In genomic region chr2:9497017-9497416, GRCh38 we compare ENCODE assay signal across 12 cellular contexts. TPM values are rescaled to one million over a fixed set of nuclear protein-coding genes. Genes with fewer than 3 reads are reported as not detected.
DNase-seq lines count a peak whose midpoint lies in the region; ATAC-seq lines count a peak whose summit lies in the region.
"Had no signal": no experiment of that assay in that cellular context is flagged by ENCODE, and none has a peak within 500 bp of the region (broad histone marks: within the 10 kb centered on the region; RNA-seq: fewer than 3 reads in every experiment).

No MANE protein-coding gene starts in this region.

- no peak overlapping the region for H3K4me3 Mint-ChIP-seq in activated naive CD4-positive, alpha-beta T cell treated with anti-CD3 and anti-CD28 coated beads, Interleukin-2, amount 50 U/mL, for 24 hours
- no peak overlapping the region for H3K4me3 Mint-ChIP-seq in central memory CD8-positive, alpha-beta T cell
- H3K4me3 Mint-ChIP-seq: stimulated activated memory B cell treated with anti-CD40 and anti-IgM and Interleukin-4, amounts not matched to agents 10 μg/mL and 1 μg/mL and 100 μg/mL, for 72 hours had no signal

- peak overlapping the region; percentile 36 for H3K27ac ChIP-seq in temporal lobe (ENCODE audit: low read depth, low read length)

- H3K27me3 Mint-ChIP-seq in activated naive CD4-positive, alpha-beta T cell treated with anti-CD3 and anti-CD28 coated beads, Interleukin-2, amount 50 U/mL, for 24 hours = no peaks in the 10 kb centered on the region
- no peaks in the 10 kb centered on the region for H3K27me3 Mint-ChIP-seq in central memory CD8-positive, alpha-beta T cell
- H3K27me3 Mint-ChIP-seq: stimulated activated memory B cell treated with anti-CD40 and anti-IgM and Interleukin-4, amounts not matched to agents 10 μg/mL and 1 μg/mL and 100 μg/mL, for 72 hours had no signal

- H3K36me3 Mint-ChIP-seq in activated naive CD4-positive, alpha-beta T cell treated with anti-CD3 and anti-CD28 coated beads, Interleukin-2, amount 50 U/mL, for 24 hours = peaks cover 23% of the 10 kb centered on the region
- peaks cover 59% of the 10 kb centered on the region for H3K36me3 Mint-ChIP-seq in central memory CD8-positive, alpha-beta T cell (ENCODE audit: insufficient read depth)

- H3K4me1 Mint-ChIP-seq in activated naive CD4-positive, alpha-beta T cell treated with anti-CD3 and anti-CD28 coated beads, Interleukin-2, amount 50 U/mL, for 24 hours = peaks cover 24% of the 10 kb centered on the region
- peaks cover 12% of the 10 kb centered on the region for H3K4me1 Mint-ChIP-seq in central memory CD8-positive, alpha-beta T cell

- no peaks in the 10 kb centered on the region for H3K9me3 Mint-ChIP-seq in activated naive CD4-positive, alpha-beta T cell treated with anti-CD3 and anti-CD28 coated beads, Interleukin-2, amount 50 U/mL, for 24 hours
- no peaks in the 10 kb centered on the region for H3K9me3 Mint-ChIP-seq in central memory CD8-positive, alpha-beta T cell
- H3K9me3 Mint-ChIP-seq: stimulated activated memory B cell treated with anti-CD40 and anti-IgM and Interleukin-4, amounts not matched to agents 10 μg/mL and 1 μg/mL and 100 μg/mL, for 72 hours had no signal

- DNase-seq in activated naive CD4-positive, alpha-beta T cell treated with Interleukin-2 at 50 U/mL for 16 hours = no peak
- DNase-seq in NCI-H345 treated with DMSO at 0.1 percent for 48 hours (lab: John Stamatoyannopoulos, UW; ENCODE audit: unreplicated experiment) (peak; percentile 82), germinal center (ENCODE audit: low spot score) (no peak), C1 segment of cervical spinal cord (lab: John Stamatoyannopoulos, UW) (no peak)
- no peak for DNase-seq in central memory CD8-positive, alpha-beta T cell (ENCODE audit: low spot score in 2 of 2)
- DNase-seq: activated CD4-positive, CD25-positive, alpha-beta regulatory T cell treated with anti-CD3 and anti-CD28 coated beads, Interleukin-2, amount 50 U/mL, for 72 hours; posterior cingulate gyrus; stimulated activated CD4-positive, alpha-beta T cell treated with anti-CD3 and anti-CD28 coated beads, Interleukin-1b, Interleukin-23, amount 100 ng/mL, for 48 hours had no signal

- peak overlapping the region; percentile 51 for H3K27ac Mint-ChIP-seq in activated naive CD4-positive, alpha-beta T cell treated with anti-CD3 and anti-CD28 coated beads, Interleukin-2, amount 50 U/mL, for 24 hours
- peak overlapping the region; percentile 41 for H3K27ac Mint-ChIP-seq in central memory CD8-positive, alpha-beta T cell (ENCODE audit: low read depth)
- H3K27ac Mint-ChIP-seq: stimulated activated memory B cell treated with anti-CD40 and anti-IgM and Interleukin-4, amounts not matched to agents 10 μg/mL and 1 μg/mL and 100 μg/mL, for 72 hours had no signal

- ATAC-seq in central memory CD8-positive, alpha-beta T cell (replicated peaks; ENCODE audit: extremely low read depth, poor library complexity, severe bottlenecking) = no peak
- no peak for ATAC-seq in HG02623 (IDR thresholded peaks at IDR 0.05; ENCODE audit: unreplicated experiment)
- ATAC-seq: stimulated activated memory B cell treated with anti-CD40 and anti-IgM and Interleukin-4, amounts not matched to agents 10 μg/mL and 1 μg/mL and 100 μg/mL, for 72 hours had no signal

RNA-seq across cellular contexts. Expression of gene IAH1, which starts 22.7 kb away (rescaled TPM):
- total RNA-seq in temporal lobe = 49.2 TPM

RNA-seq across cellular contexts. Expression of gene ADAM17, which starts 58.6 kb away (rescaled TPM):
- total RNA-seq in temporal lobe = 22.1 TPM
